ENCODE assay signal across 11 cellular contexts in genomic region chr2:108182489-108182888, GRCh38. TPM values are rescaled to one million over a fixed set of nuclear protein-coding genes. Genes with fewer than 3 reads are reported as not detected.
DNase-seq lines count a peak whose midpoint lies in the region; TF ChIP-seq lines count a peak whose summit lies in the region.
"Had no signal": no experiment of that assay in that cellular context is flagged by ENCODE, and none has a peak within 500 bp of the region (broad histone marks: within the 10 kb centered on the region; RNA-seq: fewer than 3 reads in every experiment).

No MANE protein-coding gene starts in this region.

- H3K4me2 ChIP-seq in Loucy (ENCODE audit: low read depth, low read length, poor library complexity, severe bottlenecking) (no peak overlapping the region), osteoblast (ENCODE audit: insufficient read depth, low read length) (no peak overlapping the region)
- H3K4me2 ChIP-seq: BLaER1 treated with 17β-estradiol and CSF1 and Interleukin-3, amounts not matched to agents 10 nM and 100 nM had no signal

- H3K9me3 ChIP-seq in Loucy (ENCODE audit: insufficient read depth, low read depth, low read length) (no peaks in the 10 kb centered on the region), osteoblast (ENCODE audit: low read depth, low read length) (no peaks in the 10 kb centered on the region)
- H3K9me3 ChIP-seq: BLaER1 treated with 17β-estradiol and CSF1 and Interleukin-3, amounts not matched to agents 10 nM and 100 nM had no signal

- no peaks in the 10 kb centered on the region for H3K4me1 ChIP-seq in Loucy (ENCODE audit: insufficient read depth, low read length, poor library complexity, severe bottlenecking)
- no peaks in the 10 kb centered on the region for H3K4me1 ChIP-seq in osteoblast (ENCODE audit: insufficient read depth, low read length)
- H3K4me1 ChIP-seq: BLaER1 treated with 17β-estradiol and CSF1 and Interleukin-3, amounts not matched to agents 10 nM and 100 nM had no signal

- TF ChIP-seq CTCF in Loucy (conservative IDR thresholded peaks at IDR 0.05; ENCODE audit: low read length) (peak; percentile 80), VCaP (conservative IDR thresholded peaks at IDR 0.05) (peak; percentile 63), osteoblast (IDR thresholded peaks at IDR 0.05; ENCODE audit: extremely low read depth, low read depth, low read length) (peak; percentile 33)

- DNase-seq in NCI-H510A treated with DMSO at 0.1 percent for 48 hours (lab: John Stamatoyannopoulos, UW): peak; percentile 25
- no peak for DNase-seq in NCI-H510A (lab: John Stamatoyannopoulos, UW)
- no peak for DNase-seq in osteoblast (ENCODE audit: insufficient read length, low spot score, missing footprints)
- no peak for DNase-seq in foreskin melanocyte
- DNase-seq in stimulated activated CD4-positive, alpha-beta T cell treated with anti-CD3 and anti-CD28 coated beads, Interleukin-2, amount 100 ng/mL, for 48 hours: no peak
- no peak for DNase-seq in NCI-H1105 (lab: John Stamatoyannopoulos, UW)
- DNase-seq: MV-4-11 had no signal

- H3K27me3 ChIP-seq in Loucy (ENCODE audit: insufficient read depth, low read length, poor library complexity, severe bottlenecking): no peaks in the 10 kb centered on the region
- H3K27me3 ChIP-seq in osteoblast (ENCODE audit: insufficient read depth, low read length): no peaks in the 10 kb centered on the region
- H3K27me3 ChIP-seq: BLaER1 treated with 17β-estradiol and CSF1 and Interleukin-3, amounts not matched to agents 10 nM and 100 nM had no signal

- H3K79me2 ChIP-seq in Loucy (ENCODE audit: insufficient read depth, low read length) (no peaks in the 10 kb centered on the region), osteoblast (ENCODE audit: insufficient read depth, low read length) (no peaks in the 10 kb centered on the region)

- no peak overlapping the region for H2AFZ ChIP-seq in Loucy (ENCODE audit: low read length)
- H2AFZ ChIP-seq in osteoblast (ENCODE audit: low read length): no peak overlapping the region

- H4K20me1 ChIP-seq in Loucy (ENCODE audit: insufficient read depth, low read length, poor library complexity, severe bottlenecking): no peaks in the 10 kb centered on the region
- H4K20me1 ChIP-seq in osteoblast (ENCODE audit: insufficient read depth, low read length): no peaks in the 10 kb centered on the region
- H4K20me1 ChIP-seq: BLaER1 treated with 17β-estradiol and CSF1 and Interleukin-3, amounts not matched to agents 10 nM and 100 nM had no signal

- H3K9me2 ChIP-seq in Loucy (replicated peaks; ENCODE audit: low read depth, low read length): no peaks in the 10 kb centered on the region

- no peaks in the 10 kb centered on the region for H3K36me3 ChIP-seq in Loucy (ENCODE audit: insufficient read depth, low read length)
- no peaks in the 10 kb centered on the region for H3K36me3 ChIP-seq in osteoblast (ENCODE audit: insufficient read depth, low read length)
- H3K36me3 ChIP-seq: BLaER1 treated with 17β-estradiol and CSF1 and Interleukin-3, amounts not matched to agents 10 nM and 100 nM had no signal

- no peak overlapping the region for H3K9ac ChIP-seq in Loucy (ENCODE audit: low read depth, low read length, poor library complexity, severe bottlenecking)
- H3K9ac ChIP-seq: BLaER1 treated with 17β-estradiol and CSF1 and Interleukin-3, amounts not matched to agents 10 nM and 100 nM had no signal

- H3K27ac ChIP-seq in VCaP: no peak overlapping the region
- no peak overlapping the region for H3K27ac ChIP-seq in osteoblast (ENCODE audit: low read depth, low read length)
- H3K27ac ChIP-seq: BLaER1 treated with 17β-estradiol and CSF1 and Interleukin-3, amounts not matched to agents 10 nM and 100 nM had no signal

- H3F3A ChIP-seq in Loucy (ENCODE audit: low read depth): no peaks in the 10 kb centered on the region

- H3K4me3 ChIP-seq in Loucy (ENCODE audit: low read length, poor library complexity, severe bottlenecking) (no peak overlapping the region), osteoblast (ENCODE audit: insufficient read depth, low read length) (no peak overlapping the region)
- H3K4me3 ChIP-seq: BLaER1 treated with 17β-estradiol and CSF1 and Interleukin-3, amounts not matched to agents 10 nM and 100 nM had no signal

RNA-seq across cellular contexts. Expression of gene SULT1C3, which starts 57.3 kb away (rescaled TPM):
- total RNA-seq in osteoblast: not detected in 2 replicates
- total RNA-seq: endothelial cell of umbilical vein had no signal
